In the genomic region with DNA sequence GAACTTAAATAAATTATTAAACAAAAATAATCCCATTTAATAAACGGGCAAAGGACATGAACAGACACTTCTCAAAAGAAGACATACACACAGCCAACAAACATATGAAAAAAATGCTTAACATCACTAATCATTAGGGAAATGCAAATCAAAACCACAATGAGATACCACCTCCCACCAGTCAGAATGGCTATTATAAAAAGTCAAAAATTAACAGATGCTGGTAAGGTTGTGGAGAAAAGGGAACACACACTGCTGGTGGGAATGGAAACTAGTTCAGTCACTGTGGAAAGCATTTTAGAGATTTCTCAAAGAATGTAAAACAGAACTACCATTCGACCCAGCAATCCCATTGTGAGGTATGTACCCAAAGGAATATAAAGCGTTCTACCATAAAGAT, we compare ENCODE assay signal across 11 cellular contexts. TPM values are rescaled to one million over a fixed set of nuclear protein-coding genes. Genes with fewer than 3 reads are reported as not detected.
DNase-seq lines count a peak whose midpoint lies in the region; ATAC-seq, FAIRE-seq and TF ChIP-seq lines count a peak whose summit lies in the region.
"Not testable (repeated sequence)": the region's sequence is repeated elsewhere in the genome, so short reads cannot be mapped to it uniquely, and the experiment has no call there.
"Had no signal": no experiment of that assay in that cellular context is flagged by ENCODE, and none has a peak within 500 bp of the region (broad histone marks: within the 10 kb centered on the region; RNA-seq: fewer than 3 reads in every experiment).

No MANE protein-coding gene starts in this region.

- peak; percentile 58 for ATAC-seq in HG03354 (IDR thresholded peaks at IDR 0.05; ENCODE audit: poor library complexity, severe bottlenecking, unreplicated experiment)

- FAIRE-seq in GM18507 (lab: Jason Lieb, UNC) (peak; percentile 73), GM19239 (lab: Jason Lieb, UNC) (peak; percentile 69)

- not testable (repeated sequence) for DNase-seq in GM18507 (ENCODE audit: extremely low spot score, insufficient read length, low read depth); GM19239 (ENCODE audit: insufficient read length, low spot score)
- DNase-seq in epithelial cell of proximal tubule (ENCODE audit: low read depth): peak; percentile 1
- peak; percentile 70 for DNase-seq in renal cortical epithelial cell (ENCODE audit: low read depth)

- H3K4me3 ChIP-seq in epithelial cell of proximal tubule (ENCODE audit: low read depth, low read length): not testable (repeated sequence)

- not testable (repeated sequence) for TF ChIP-seq CTCF in epithelial cell of proximal tubule (conservative IDR thresholded peaks at IDR 0.05; ENCODE audit: low read depth, low read length)

RNA-seq across cellular contexts. Expression of gene SLC10A4, which starts 31.5 kb away (rescaled TPM):
- total RNA-seq in epithelial cell of proximal tubule (0.36 TPM in 1 of 2 replicates, not detected in the other), renal cortical epithelial cell (0.20 TPM in 1 of 2 replicates, not detected in the other)
- total RNA-seq: A172; CD4-positive, alpha-beta T cell; CD8-positive, alpha-beta T cell had no signal

RNA-seq across cellular contexts. Expression of gene ZAR1, which starts 38.4 kb away (rescaled TPM):
- total RNA-seq in epithelial cell of proximal tubule (0.23 TPM in 1 of 2 replicates, not detected in the other), renal cortical epithelial cell (0.17 TPM in 1 of 2 replicates, not detected in the other)
- total RNA-seq: A172; B cell; Caco-2; Calu3; CD4-positive, alpha-beta T cell; CD8-positive, alpha-beta T cell had no signal
